14 cellular contexts compared by ENCODE assay signal in the genomic region with DNA sequence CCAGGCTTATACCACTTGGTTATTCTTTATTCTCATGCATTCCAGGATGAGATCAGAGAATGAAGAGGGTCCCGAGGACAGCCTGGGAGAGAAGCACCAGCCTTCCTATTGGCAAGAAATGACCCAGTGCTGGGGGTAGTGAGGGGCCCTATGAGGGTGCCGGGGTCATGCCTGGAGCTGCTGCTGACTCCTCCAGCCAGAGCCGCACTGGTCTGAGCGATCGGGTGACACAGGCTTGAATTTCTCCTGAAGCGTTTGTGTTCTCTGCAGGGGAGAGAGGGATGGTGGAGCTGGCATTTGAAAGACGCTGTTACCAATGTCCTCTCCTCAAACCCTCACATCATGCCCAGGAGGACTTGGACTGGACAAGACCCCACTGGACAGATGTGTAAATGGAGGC. TPM values are rescaled to one million over a fixed set of nuclear protein-coding genes. Genes with fewer than 3 reads are reported as not detected.
"Had no signal": no experiment of that assay in that cellular context is flagged by ENCODE, and none has a peak within 500 bp of the region (broad histone marks: within the 10 kb centered on the region; RNA-seq: fewer than 3 reads in every experiment).

No MANE protein-coding gene starts in this region.

- DNase-seq: activated CD4-positive, alpha-beta T cell treated with anti-CD3 and anti-CD28 coated beads for 1 hour; activated CD8-positive, alpha-beta memory T cell treated with anti-CD3 and anti-CD28 coated beads, Interleukin-2, amount 50 U/mL, for 48 hours; activated gamma-delta T cell; activated naive CD8-positive, alpha-beta T cell treated with anti-CD3 and anti-CD28 coated beads, Interleukin-2, amount 10 ng/mL, durations not matched to agents 7 days and 5 days; activated T-cell treated with anti-CD3 and anti-CD28 coated beads, Interleukin-2, amount 50 U/mL, for 72 hours; naive B cell; retina; SW 1271; T-helper 9 cell; thyroid gland had no signal

- H3K4me3 Mint-ChIP-seq: activated naive CD8-positive, alpha-beta T cell treated with anti-CD3 and anti-CD28 coated beads, Interleukin-2, amount 10 ng/mL, durations not matched to agents 7 days and 5 days; activated T-cell treated with anti-CD3 and anti-CD28 coated beads, Interleukin-2, amount 50 U/mL, for 72 hours; stimulated activated memory B cell treated with anti-CD40 and anti-IgM and Interleukin-4, amounts not matched to agents 10 μg/mL and 1 μg/mL and 100 μg/mL, for 72 hours had no signal

- ATAC-seq: activated T-cell treated with anti-CD3 and anti-CD28 coated beads, Interleukin-2, amount 50 U/mL, for 72 hours; esophagus mucosa; left lobe of liver; stimulated activated memory B cell treated with anti-CD40 and anti-IgM and Interleukin-4, amounts not matched to agents 10 μg/mL and 1 μg/mL and 100 μg/mL, for 72 hours had no signal

- H3K27ac Mint-ChIP-seq: activated naive CD8-positive, alpha-beta T cell treated with anti-CD3 and anti-CD28 coated beads, Interleukin-2, amount 10 ng/mL, durations not matched to agents 7 days and 5 days; activated T-cell treated with anti-CD3 and anti-CD28 coated beads, Interleukin-2, amount 50 U/mL, for 72 hours; naive B cell; stimulated activated memory B cell treated with anti-CD40 and anti-IgM and Interleukin-4, amounts not matched to agents 10 μg/mL and 1 μg/mL and 100 μg/mL, for 72 hours had no signal

- H3K9me3 ChIP-seq: ascending aorta, thyroid gland had no signal

- H3K9me3 Mint-ChIP-seq: activated naive CD8-positive, alpha-beta T cell treated with anti-CD3 and anti-CD28 coated beads, Interleukin-2, amount 10 ng/mL, durations not matched to agents 7 days and 5 days; stimulated activated memory B cell treated with anti-CD40 and anti-IgM and Interleukin-4, amounts not matched to agents 10 μg/mL and 1 μg/mL and 100 μg/mL, for 72 hours had no signal

- H3K36me3 ChIP-seq: ascending aorta, thyroid gland had no signal

- H3K27me3 ChIP-seq: ascending aorta, thyroid gland had no signal

- H3K4me3 ChIP-seq: ascending aorta, thyroid gland had no signal

- H3K27ac ChIP-seq: ascending aorta, thyroid gland had no signal

- H3K4me1 ChIP-seq: ascending aorta had no signal

- H3K27me3 Mint-ChIP-seq: activated naive CD8-positive, alpha-beta T cell treated with anti-CD3 and anti-CD28 coated beads, Interleukin-2, amount 10 ng/mL, durations not matched to agents 7 days and 5 days; naive B cell; stimulated activated memory B cell treated with anti-CD40 and anti-IgM and Interleukin-4, amounts not matched to agents 10 μg/mL and 1 μg/mL and 100 μg/mL, for 72 hours had no signal

RNA-seq across cellular contexts. Expression of gene MORN3, which starts 18.1 kb away (rescaled TPM):
- total RNA-seq: ascending aorta, left lobe of liver had no signal
